10 cellular contexts compared by ENCODE assay signal in genomic region chr5:122051569-122051968, GRCh38.
"Had no signal": no experiment of that assay in that cellular context is flagged by ENCODE, and none has a peak within 500 bp of the region (broad histone marks: within the 10 kb centered on the region; RNA-seq: fewer than 3 reads in every experiment).

No MANE protein-coding gene starts in this region.

- H3K4me1 ChIP-seq: HAP-1 had no signal

- H3K4me3 ChIP-seq: GM23248, GM23338, HAP-1 had no signal

- H3K9me3 ChIP-seq: HAP-1 had no signal

- DNase-seq: GM23248, GOT3, H7, H9, HCEC 1CT, HFFc6 had no signal

- H3K36me3 ChIP-seq: HAP-1 had no signal

- H3K27ac ChIP-seq: GM23248 had no signal

- FAIRE-seq: H1, H54 had no signal
